Comparison of ENCODE assay signal across 8 cellular contexts in the genomic region with DNA sequence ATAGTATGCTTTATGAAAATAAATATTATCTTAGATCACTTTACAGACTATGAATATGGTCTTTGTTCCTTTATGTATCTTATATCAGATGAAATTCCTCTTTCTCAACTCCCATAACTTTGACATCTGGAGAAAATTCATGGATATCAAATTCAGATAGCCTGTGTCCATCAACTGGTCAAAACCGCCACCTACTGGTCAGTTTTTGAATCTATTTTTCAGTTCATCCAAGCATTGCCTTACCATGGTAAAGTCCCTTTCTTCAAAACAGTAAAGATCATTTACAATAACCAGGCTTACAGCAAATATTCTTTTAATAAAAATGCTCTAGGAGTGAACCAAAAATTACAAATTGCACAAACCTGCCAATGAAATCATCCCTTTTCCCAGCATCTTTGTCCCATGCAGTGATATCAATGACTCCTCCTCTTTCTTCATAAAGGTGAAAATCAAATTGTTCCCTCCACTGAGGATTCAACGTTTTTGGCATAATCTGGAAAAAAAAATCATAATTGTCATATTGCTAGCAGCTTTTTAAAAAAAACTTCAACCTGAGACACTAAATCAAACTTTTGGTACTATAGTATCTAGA.
DNase-seq lines count a peak whose midpoint lies in the region; ATAC-seq and TF ChIP-seq lines count a peak whose summit lies in the region.

No MANE protein-coding gene starts in this region.

- H3K27ac ChIP-seq in mammary epithelial cell (ENCODE audit: insufficient read depth, low read depth, low read length) (no peak overlapping the region), mesendoderm (ENCODE audit: low read depth, low read length) (no peak overlapping the region)

- H3K4me3 Mint-ChIP-seq in T-helper 2 cell treated with Interferon-gamma antibody and Interleukin-4, amounts not matched to agents 5 μg/mL and 100 μg/mL, for 36 hours = no peak overlapping the region

- H3K79me1 ChIP-seq in mesendoderm (ENCODE audit: low read length) = no peaks in the 10 kb centered on the region

- no peaks in the 10 kb centered on the region for H3K36me3 Mint-ChIP-seq in T-helper 2 cell treated with Interferon-gamma antibody and Interleukin-4, amounts not matched to agents 5 μg/mL and 100 μg/mL, for 36 hours (ENCODE audit: low read depth)

- H3K4me2 ChIP-seq in mammary epithelial cell (ENCODE audit: insufficient read depth, low read depth, low read length) (no peak overlapping the region), mesendoderm (ENCODE audit: low read length) (no peak overlapping the region)

- H3K27me3 Mint-ChIP-seq in T-helper 2 cell treated with Interferon-gamma antibody and Interleukin-4, amounts not matched to agents 5 μg/mL and 100 μg/mL, for 36 hours (ENCODE audit: low read depth) = no peaks in the 10 kb centered on the region

- H2AK5ac ChIP-seq in mesendoderm (ENCODE audit: low read length) = no peak overlapping the region

- no TSS peak for BruUV-seq in mammary epithelial cell (replicated peaks; lab: Mats Ljungman, UMichigan)

- no peak overlapping the region for H3K23ac ChIP-seq in mesendoderm (ENCODE audit: low read length)

- H2AFZ ChIP-seq in mammary epithelial cell (ENCODE audit: low read depth, low read length) = no peak overlapping the region

- H2BK120ac ChIP-seq in mesendoderm (ENCODE audit: low read depth, low read length) = no peak overlapping the region

- no peaks in the 10 kb centered on the region for H3K4me1 Mint-ChIP-seq in T-helper 2 cell treated with Interferon-gamma antibody and Interleukin-4, amounts not matched to agents 5 μg/mL and 100 μg/mL, for 36 hours (ENCODE audit: low read depth)

- no peaks in the 10 kb centered on the region for H3K36me3 ChIP-seq in mammary epithelial cell (ENCODE audit: insufficient read depth, low read length)
- H3K36me3 ChIP-seq in mesendoderm (ENCODE audit: control insufficient read depth, insufficient read depth, low read length) = no peaks in the 10 kb centered on the region

- H3K4me3 ChIP-seq in mammary epithelial cell (replicated peaks in 1 of 3; ENCODE audit: insufficient read depth in 1 of 3, low read depth in 2 of 3, low read length in 3 of 3) = no peak overlapping the region
- H3K4me3 ChIP-seq in mesendoderm (ENCODE audit: low read length) = no peak overlapping the region

- no peak overlapping the region for H3K56ac ChIP-seq in mesendoderm (ENCODE audit: low read length)

- H3K4me1 ChIP-seq in mammary epithelial cell (ENCODE audit: insufficient read depth, low read length) = no peaks in the 10 kb centered on the region
- H3K4me1 ChIP-seq in mesendoderm (ENCODE audit: control insufficient read depth, low read depth, low read length) = no peaks in the 10 kb centered on the region

- H3K18ac ChIP-seq in mesendoderm (ENCODE audit: low read length) = no peak overlapping the region

- in situ Hi-C loops in mammary epithelial cell (cut with MboI; ENCODE audit: low sequenced_read_pairs in 2 of 2) = no loop called here

- no peaks in the 10 kb centered on the region for H3K9me3 Mint-ChIP-seq in T-helper 2 cell treated with Interferon-gamma antibody and Interleukin-4, amounts not matched to agents 5 μg/mL and 100 μg/mL, for 36 hours

- no peak overlapping the region for H4K5ac ChIP-seq in mesendoderm (ENCODE audit: low read length)

- H3K27ac Mint-ChIP-seq in T-helper 2 cell treated with Interferon-gamma antibody and Interleukin-4, amounts not matched to agents 5 μg/mL and 100 μg/mL, for 36 hours = no peak overlapping the region

- intact Hi-C loops in mammary epithelial cell (cut with micrococcal nuclease) (loop anchor here (1.0 to 10.0 kb wide), 5 partner anchors 79 to 1007 kb away; partner anchors contain the start of genes KIAA0825 and SLF1), posterior vena cava (cut with DNase I) (no loop called here)

- no peaks in the 10 kb centered on the region for H4K20me1 ChIP-seq in mammary epithelial cell (ENCODE audit: insufficient read depth, low read length)

- H2BK5ac ChIP-seq in mesendoderm (ENCODE audit: low read length) = no peak overlapping the region

- H3K27me3 ChIP-seq in mammary epithelial cell (ENCODE audit: insufficient read depth, low read length) = no peaks in the 10 kb centered on the region
- H3K27me3 ChIP-seq in mesendoderm (ENCODE audit: insufficient read depth, low read length, poor library complexity) = no peaks in the 10 kb centered on the region

- ATAC-seq in GM18858 (IDR thresholded peaks at IDR 0.05; ENCODE audit: unreplicated experiment) (peak; percentile 71), GM21576 (IDR thresholded peaks at IDR 0.05; ENCODE audit: unreplicated experiment) (no peak)

- peak; percentile 27 for DNase-seq in CMK (ENCODE audit: low read depth)
- peak; percentile 10 for DNase-seq in NCI-H1092 (lab: John Stamatoyannopoulos, UW)
- DNase-seq in mammary epithelial cell = peak; percentile 18
- DNase-seq in mesendoderm = peak; percentile 41
- no peak for DNase-seq in posterior vena cava (ENCODE audit: low spot score)
- no peak for DNase-seq in T-helper 2 cell treated with Interferon-gamma antibody and Interleukin-4, amounts not matched to agents 5 μg/mL and 100 μg/mL, for 36 hours (ENCODE audit: low spot score)

- H3K9ac ChIP-seq in mammary epithelial cell (ENCODE audit: insufficient read depth, low read length) = no peak overlapping the region
- H3K9ac ChIP-seq in mesendoderm (ENCODE audit: low read length) = no peak overlapping the region

- no peak overlapping the region for H2BK15ac ChIP-seq in mesendoderm (replicated peaks; ENCODE audit: low read depth)

- TF ChIP-seq CTCF in mammary epithelial cell (conservative IDR thresholded peaks at IDR 0.05 in 1 of 2, IDR thresholded peaks at IDR 0.05 in 1 of 2; ENCODE audit: extremely low read depth in 1 of 2, insufficient read depth in 1 of 2, low read depth in 1 of 2, low read length in 2 of 2) = peak; percentile 69 to 72

- no peak overlapping the region for H4K8ac ChIP-seq in mesendoderm (ENCODE audit: low read depth, low read length)

- no peaks in the 10 kb centered on the region for H3K79me2 ChIP-seq in mammary epithelial cell (ENCODE audit: insufficient read depth, low read length)
- H3K79me2 ChIP-seq in mesendoderm (ENCODE audit: control insufficient read depth, insufficient read depth, low read length) = no peaks in the 10 kb centered on the region

- dilution Hi-C loops in mammary epithelial cell (cut with HindIII; ENCODE audit: low sequenced_read_pairs) = no loop called here

- WGBS in mammary epithelial cell (ENCODE audit: low coverage, missing lambda C conversion rate) = 13% methylated on average over 2 of the region's 2 CpGs
- WGBS in mesendoderm (ENCODE audit: extremely low coverage, insufficient coverage, low lambda C conversion rate) = no CpG with 5 or more reads among the region's 2 CpGs

- CTCF ChIA-PET in mammary epithelial cell (lab: Charles Lee; ENCODE audit: low non-redundant PET) = no interaction called here

- H3K4ac ChIP-seq in mesendoderm (ENCODE audit: low read depth, low read length) = no peak overlapping the region

- no peaks in the 10 kb centered on the region for H3K9me3 ChIP-seq in mammary epithelial cell (replicated peaks; ENCODE audit: insufficient read depth, low read length)

Comparison
In these comparisons a context has a peak if more than half of its experiments do, and no peak if none do; other contexts are left out.
1. DNase-seq: peak in CMK (single experiment), NCI-H1092 (single experiment), mammary epithelial cell (single experiment) and mesendoderm (single experiment); none in posterior vena cava (single experiment) and T-helper 2 cell treated with Interferon-gamma antibody and Interleukin-4, amounts not matched to agents 5 μg/mL and 100 μg/mL, for 36 hours (single experiment).